ENCODE assay signal across 12 cellular contexts in the genomic region with DNA sequence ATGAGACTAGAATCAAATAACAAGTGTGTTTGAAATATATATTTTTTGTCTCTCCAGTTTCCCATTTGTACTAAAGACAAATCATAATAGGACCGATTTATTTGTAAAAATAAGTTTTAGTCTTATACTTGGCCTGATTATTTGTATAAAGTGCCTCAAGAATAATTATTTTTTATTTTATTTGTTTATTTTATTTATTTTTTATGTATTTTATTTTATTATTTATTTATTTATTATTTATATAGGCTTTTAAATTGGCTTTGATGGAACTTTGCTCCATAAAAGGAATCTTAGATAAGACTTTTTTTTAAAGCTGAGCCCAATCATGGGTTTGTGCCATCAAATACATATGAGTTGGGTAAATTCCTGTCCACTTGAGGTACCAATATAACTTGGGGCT. TPM values are rescaled to one million over a fixed set of nuclear protein-coding genes. Genes with fewer than 3 reads are reported as not detected.
"Had no signal": no experiment of that assay in that cellular context is flagged by ENCODE, and none has a peak within 500 bp of the region (broad histone marks: within the 10 kb centered on the region; RNA-seq: fewer than 3 reads in every experiment).

No MANE protein-coding gene starts in this region.

- ATAC-seq: HCT116, K562 had no signal

- H3K9me3 ChIP-seq: HAP-1 had no signal

- H3K4me1 ChIP-seq: HAP-1 had no signal

- DNase-seq: GM23248, GOT3, H7, HFFc6, IMR-90 had no signal

- FAIRE-seq: HTR-8/SVneo, K562 had no signal

- H3K27ac Mint-ChIP-seq: HFFc6 had no signal

- H3K4me3 ChIP-seq: GM23248, HAP-1, K562 had no signal

- H3K27ac ChIP-seq: GM23248, KMS-11 had no signal

- H3K36me3 ChIP-seq: HAP-1 had no signal

- H3K4me3 Mint-ChIP-seq: HFFc6 had no signal

- H3K9ac ChIP-seq: GM23248, KMS-11 had no signal

RNA-seq across cellular contexts. Expression of a gene that starts 22.2 kb away (rescaled TPM):
- total RNA-seq: GM23248, H4, H7, HFFc6, HT-29, IMR-90 had no signal
- polyA plus RNA-seq: GM23248, IMR-90 had no signal

RNA-seq across cellular contexts. Expression of a gene that starts 34.3 kb away (rescaled TPM):
- total RNA-seq: GM23248, H4, H7, HFFc6, HT-29, IMR-90 had no signal
- polyA plus RNA-seq: GM23248, IMR-90, K562 had no signal
